39 cellular contexts compared by ENCODE assay signal in genomic region chr2:108031471-108031941, GRCh38. TPM values are rescaled to one million over a fixed set of nuclear protein-coding genes. Genes with fewer than 3 reads are reported as not detected.
"Had no signal": no experiment of that assay in that cellular context is flagged by ENCODE, and none has a peak within 500 bp of the region (broad histone marks: within the 10 kb centered on the region; RNA-seq: fewer than 3 reads in every experiment).

No MANE protein-coding gene starts in this region.

- H3K27me3 ChIP-seq: adrenal gland, ascending aorta, breast epithelium, cardiac muscle cell, colonic mucosa, esophagus squamous epithelium, gastroesophageal sphincter had no signal

- H3K27ac ChIP-seq: adrenal gland, ascending aorta, breast epithelium, cardiac muscle cell, colonic mucosa, epithelial cell of prostate, esophagus squamous epithelium, gastroesophageal sphincter had no signal

- DNase-seq: activated CD4-positive, alpha-beta memory T cell treated with anti-CD3 and anti-CD28 coated beads for 36 hours; activated CD4-positive, alpha-beta T cell treated with anti-CD3 and anti-CD28 coated beads for 36 hours; activated CD4-positive, alpha-beta T cell treated with anti-CD3 and anti-CD28 coated beads, Interleukin-2, amount 10 ng/mL, durations not matched to agents 24 days and 14 days; activated CD4-positive, CD25-positive, alpha-beta regulatory T cell; activated CD4-positive, CD25-positive, alpha-beta regulatory T cell treated with anti-CD3 and anti-CD28 coated beads, Interleukin-2, amount 50 U/mL, for 72 hours; activated CD8-positive, alpha-beta memory T cell treated with anti-CD3 and anti-CD28 coated beads, Interleukin-2, amount 10 ng/mL, durations not matched to agents 7 days and 5 days; activated CD8-positive, alpha-beta memory T cell treated with anti-CD3 and anti-CD28 coated beads, Interleukin-2, amount 50 U/mL, for 4 hours; activated CD8-positive, alpha-beta T cell treated with anti-CD3 and anti-CD28 coated beads, Interleukin-2, amount 10 ng/mL, durations not matched to agents 7 days and 5 days; activated effector memory CD4-positive, alpha-beta T cell treated with anti-CD3 and anti-CD28 coated beads, Interleukin-2, amount 50 U/mL, for 16 hours; activated naive CD4-positive, alpha-beta T cell treated with anti-CD3 and anti-CD28 coated beads for 36 hours; activated naive CD8-positive, alpha-beta T cell treated with anti-CD3 and anti-CD28 coated beads, Interleukin-2, amount 50 U/mL, for 24 hours; activated T-cell treated with anti-CD3 and anti-CD28 coated beads, Interleukin-2, amount 50 U/mL, for 1 hour; activated T-cell treated with anti-CD3 and anti-CD28 coated beads, Interleukin-2, amount 50 U/mL, for 48 hours; adrenal gland; amygdala; central memory CD4-positive, alpha-beta T cell; cerebellar nuclear complex; colonic mucosa; effector CD8-positive, alpha-beta T cell; esophagus squamous epithelium; foreskin melanocyte; T-helper 2 cell had no signal

- H3K27ac Mint-ChIP-seq: activated CD4-positive, alpha-beta memory T cell treated with anti-CD3 and anti-CD28 coated beads for 36 hours; activated CD4-positive, alpha-beta T cell treated with anti-CD3 and anti-CD28 coated beads for 36 hours; activated CD4-positive, alpha-beta T cell treated with anti-CD3 and anti-CD28 coated beads, Interleukin-2, amount 10 ng/mL, durations not matched to agents 24 days and 14 days; activated CD8-positive, alpha-beta memory T cell treated with anti-CD3 and anti-CD28 coated beads, Interleukin-2, amount 10 ng/mL, durations not matched to agents 7 days and 5 days; activated CD8-positive, alpha-beta T cell treated with anti-CD3 and anti-CD28 coated beads, Interleukin-2, amount 10 ng/mL, durations not matched to agents 7 days and 5 days; activated naive CD4-positive, alpha-beta T cell treated with anti-CD3 and anti-CD28 coated beads for 36 hours; activated naive CD4-positive, alpha-beta T cell treated with anti-CD3 and anti-CD28 coated beads, Interleukin-2, amount 50 U/mL, for 24 hours; activated naive CD8-positive, alpha-beta T cell treated with anti-CD3 and anti-CD28 coated beads for 36 hours; activated naive CD8-positive, alpha-beta T cell treated with anti-CD3 and anti-CD28 coated beads, Interleukin-2, amount 50 U/mL, for 24 hours; activated T-helper 1 cell treated with anti-CD3 and anti-CD28 coated beads, Interleukin-12 subunit alpha, Interleukin-12 subunit beta, Interleukin-2, Interleukin-4 antibody, amounts not matched to agents 30 ng/mL and 10 ng/mL and 1 ng/mL, durations not matched to agents 14 hours and 24 hours and 36 hours; activated T-helper 2 cell treated with anti-CD3 and anti-CD28 coated beads, Interferon-gamma antibody, Interleukin-2, Interleukin-4, amounts not matched to agents 10 μg/mL and 5 μg/mL and 100 μg/mL, durations not matched to agents 14 hours and 24 hours and 36 hours; brain had no signal

- H3K4me1 Mint-ChIP-seq: activated CD4-positive, alpha-beta T cell treated with anti-CD3 and anti-CD28 coated beads for 36 hours; activated CD4-positive, alpha-beta T cell treated with anti-CD3 and anti-CD28 coated beads, Interleukin-2, amount 10 ng/mL, durations not matched to agents 24 days and 14 days; activated CD8-positive, alpha-beta memory T cell treated with anti-CD3 and anti-CD28 coated beads, Interleukin-2, amount 10 ng/mL, durations not matched to agents 7 days and 5 days; activated naive CD4-positive, alpha-beta T cell treated with anti-CD3 and anti-CD28 coated beads, Interleukin-2, amount 50 U/mL, for 24 hours; activated naive CD8-positive, alpha-beta T cell treated with anti-CD3 and anti-CD28 coated beads for 36 hours; activated naive CD8-positive, alpha-beta T cell treated with anti-CD3 and anti-CD28 coated beads, Interleukin-2, amount 50 U/mL, for 24 hours; brain had no signal

- H3K4me1 ChIP-seq: adrenal gland, ascending aorta, breast epithelium, colonic mucosa, esophagus squamous epithelium, gastroesophageal sphincter had no signal

- H3K9me3 ChIP-seq: adrenal gland, ascending aorta, colonic mucosa had no signal

- H3K36me3 Mint-ChIP-seq: activated CD4-positive, alpha-beta memory T cell treated with anti-CD3 and anti-CD28 coated beads for 36 hours; activated CD8-positive, alpha-beta memory T cell treated with anti-CD3 and anti-CD28 coated beads, Interleukin-2, amount 10 ng/mL, durations not matched to agents 7 days and 5 days; activated naive CD4-positive, alpha-beta T cell treated with anti-CD3 and anti-CD28 coated beads, Interleukin-2, amount 50 U/mL, for 24 hours; activated naive CD8-positive, alpha-beta T cell treated with anti-CD3 and anti-CD28 coated beads for 36 hours; brain had no signal

- H3K4me3 ChIP-seq: adrenal gland, ascending aorta, breast epithelium, cardiac muscle cell, colonic mucosa, esophagus squamous epithelium, gastroesophageal sphincter had no signal

- H3K9me3 Mint-ChIP-seq: activated CD4-positive, alpha-beta memory T cell treated with anti-CD3 and anti-CD28 coated beads for 36 hours; activated CD4-positive, alpha-beta T cell treated with anti-CD3 and anti-CD28 coated beads, Interleukin-2, amount 10 ng/mL, durations not matched to agents 24 days and 14 days; activated naive CD4-positive, alpha-beta T cell treated with anti-CD3 and anti-CD28 coated beads, Interleukin-2, amount 50 U/mL, for 24 hours; activated naive CD8-positive, alpha-beta T cell treated with anti-CD3 and anti-CD28 coated beads for 36 hours; activated T-helper 1 cell treated with anti-CD3 and anti-CD28 coated beads, Interleukin-12 subunit alpha, Interleukin-12 subunit beta, Interleukin-2, Interleukin-4 antibody, amounts not matched to agents 30 ng/mL and 10 ng/mL and 1 ng/mL, durations not matched to agents 14 hours and 24 hours and 36 hours; activated T-helper 2 cell treated with anti-CD3 and anti-CD28 coated beads, Interferon-gamma antibody, Interleukin-2, Interleukin-4, amounts not matched to agents 10 μg/mL and 5 μg/mL and 100 μg/mL, durations not matched to agents 14 hours and 24 hours and 36 hours had no signal

- H3K27me3 Mint-ChIP-seq: activated CD4-positive, alpha-beta memory T cell treated with anti-CD3 and anti-CD28 coated beads for 36 hours; activated CD4-positive, alpha-beta T cell treated with anti-CD3 and anti-CD28 coated beads for 36 hours; activated CD4-positive, alpha-beta T cell treated with anti-CD3 and anti-CD28 coated beads, Interleukin-2, amount 10 ng/mL, durations not matched to agents 24 days and 14 days; activated CD8-positive, alpha-beta memory T cell treated with anti-CD3 and anti-CD28 coated beads, Interleukin-2, amount 10 ng/mL, durations not matched to agents 7 days and 5 days; activated naive CD8-positive, alpha-beta T cell treated with anti-CD3 and anti-CD28 coated beads for 36 hours; activated naive CD8-positive, alpha-beta T cell treated with anti-CD3 and anti-CD28 coated beads, Interleukin-2, amount 50 U/mL, for 24 hours; brain had no signal

- ATAC-seq: activated CD4-positive, alpha-beta T cell treated with anti-CD3 and anti-CD28 coated beads for 36 hours; activated CD8-positive, alpha-beta memory T cell treated with anti-CD3 and anti-CD28 coated beads, Interleukin-2, amount 10 ng/mL, durations not matched to agents 7 days and 5 days; activated CD8-positive, alpha-beta T cell treated with anti-CD3 and anti-CD28 coated beads, Interleukin-2, amount 10 ng/mL, durations not matched to agents 7 days and 5 days; activated naive CD8-positive, alpha-beta T cell treated with anti-CD3 and anti-CD28 coated beads, Interleukin-2, amount 50 U/mL, for 24 hours; gastroesophageal sphincter had no signal

- H3K36me3 ChIP-seq: adrenal gland, ascending aorta, breast epithelium, cardiac muscle cell, colonic mucosa, esophagus squamous epithelium, gastroesophageal sphincter had no signal

- H3K4me3 Mint-ChIP-seq: activated CD4-positive, alpha-beta memory T cell treated with anti-CD3 and anti-CD28 coated beads for 36 hours; activated CD4-positive, alpha-beta T cell treated with anti-CD3 and anti-CD28 coated beads for 36 hours; activated CD4-positive, alpha-beta T cell treated with anti-CD3 and anti-CD28 coated beads, Interleukin-2, amount 10 ng/mL, durations not matched to agents 24 days and 14 days; activated CD8-positive, alpha-beta memory T cell treated with anti-CD3 and anti-CD28 coated beads, Interleukin-2, amount 10 ng/mL, durations not matched to agents 7 days and 5 days; activated CD8-positive, alpha-beta T cell treated with anti-CD3 and anti-CD28 coated beads, Interleukin-2, amount 10 ng/mL, durations not matched to agents 7 days and 5 days; activated naive CD4-positive, alpha-beta T cell treated with anti-CD3 and anti-CD28 coated beads for 36 hours; activated naive CD4-positive, alpha-beta T cell treated with anti-CD3 and anti-CD28 coated beads, Interleukin-2, amount 50 U/mL, for 24 hours; activated naive CD8-positive, alpha-beta T cell treated with anti-CD3 and anti-CD28 coated beads for 36 hours; activated naive CD8-positive, alpha-beta T cell treated with anti-CD3 and anti-CD28 coated beads, Interleukin-2, amount 50 U/mL, for 24 hours; activated T-helper 1 cell treated with anti-CD3 and anti-CD28 coated beads, Interleukin-12 subunit alpha, Interleukin-12 subunit beta, Interleukin-2, Interleukin-4 antibody, amounts not matched to agents 30 ng/mL and 10 ng/mL and 1 ng/mL, durations not matched to agents 14 hours and 24 hours and 36 hours; brain had no signal

RNA-seq across cellular contexts. Expression of gene SLC5A7, which starts 45.2 kb away (rescaled TPM):
- total RNA-seq: activated CD4-positive, alpha-beta memory T cell treated with anti-CD3 and anti-CD28 coated beads for 36 hours; activated CD4-positive, alpha-beta T cell treated with anti-CD3 and anti-CD28 coated beads for 36 hours; activated CD4-positive, alpha-beta T cell treated with anti-CD3 and anti-CD28 coated beads, Interleukin-2, amount 10 ng/mL, durations not matched to agents 24 days and 14 days; activated CD8-positive, alpha-beta memory T cell treated with anti-CD3 and anti-CD28 coated beads for 36 hours; activated CD8-positive, alpha-beta memory T cell treated with anti-CD3 and anti-CD28 coated beads, Interleukin-2, amount 10 ng/mL, durations not matched to agents 7 days and 5 days; activated CD8-positive, alpha-beta T cell treated with anti-CD3 and anti-CD28 coated beads, Interleukin-2, amount 10 ng/mL, durations not matched to agents 7 days and 5 days; activated naive CD4-positive, alpha-beta T cell treated with anti-CD3 and anti-CD28 coated beads for 36 hours; activated naive CD8-positive, alpha-beta T cell treated with anti-CD3 and anti-CD28 coated beads for 36 hours; activated T-helper 1 cell treated with anti-CD3 and anti-CD28 coated beads, Interleukin-12 subunit alpha, Interleukin-12 subunit beta, Interleukin-2, Interleukin-4 antibody, amounts not matched to agents 30 ng/mL and 10 ng/mL and 1 ng/mL, durations not matched to agents 14 hours and 24 hours and 36 hours; activated T-helper 2 cell treated with anti-CD3 and anti-CD28 coated beads, Interferon-gamma antibody, Interleukin-2, Interleukin-4, amounts not matched to agents 10 μg/mL and 5 μg/mL and 100 μg/mL, durations not matched to agents 14 hours and 24 hours and 36 hours; ascending aorta; dermis microvascular lymphatic vessel endothelial cell; endothelial cell of umbilical vein; fibroblast of lung; fibroblast of villous mesenchyme; glomerular endothelial cell; T-helper 1 cell treated with Interleukin-12 subunit alpha and Interleukin-12 subunit beta and Interleukin-4 antibody, amounts not matched to agents 30 ng/mL and 1 ng/mL, for 36 hours had no signal
- polyA plus RNA-seq: cardiac muscle cell, endothelial cell of umbilical vein, fibroblast of lung had no signal
